Comparison of ENCODE assay signal across 11 cellular contexts in genomic region chrX:150704030-150704613, GRCh38. TPM values are rescaled to one million over a fixed set of nuclear protein-coding genes. Genes with fewer than 3 reads are reported as not detected.
DNase-seq lines count a peak whose midpoint lies in the region; ATAC-seq, FAIRE-seq and TF ChIP-seq lines count a peak whose summit lies in the region.
"Had no signal": no experiment of that assay in that cellular context is flagged by ENCODE, and none has a peak within 500 bp of the region (broad histone marks: within the 10 kb centered on the region; RNA-seq: fewer than 3 reads in every experiment).

No MANE protein-coding gene starts in this region.

- H3K4me3 ChIP-seq in coronary artery (no peak overlapping the region), trophoblast cell (ENCODE audit: low read depth, low read length) (no peak overlapping the region)
- H3K4me3 ChIP-seq: sigmoid colon had no signal

- WGBS in trophoblast cell (ENCODE audit: extremely low coverage, insufficient coverage, insufficient read length) = no CpG with 5 or more reads among the region's 3 CpGs

- H3K36me3 Mint-ChIP-seq in T-helper 2 cell treated with Interferon-gamma antibody and Interleukin-4, amounts not matched to agents 5 μg/mL and 100 μg/mL, for 36 hours (ENCODE audit: low read depth) = peaks cover 35% of the 10 kb centered on the region
- peaks cover 2% of the 10 kb centered on the region for H3K36me3 Mint-ChIP-seq in T-helper 17 cell (ENCODE audit: low read depth)

- no peak overlapping the region for H2AK5ac ChIP-seq in trophoblast cell (ENCODE audit: low read length)

- H3K4me2 ChIP-seq in trophoblast cell (ENCODE audit: low read length) = no peak overlapping the region

- H3K23ac ChIP-seq in trophoblast cell (ENCODE audit: low read length) = no peak overlapping the region

- no peak overlapping the region for H2BK120ac ChIP-seq in trophoblast cell (ENCODE audit: insufficient read depth, low read length, poor library complexity)

- H2BK12ac ChIP-seq in trophoblast cell (ENCODE audit: low read length) = no peak overlapping the region

- no peaks in the 10 kb centered on the region for H3K27me3 Mint-ChIP-seq in T-helper 2 cell treated with Interferon-gamma antibody and Interleukin-4, amounts not matched to agents 5 μg/mL and 100 μg/mL, for 36 hours (ENCODE audit: low read depth)
- H3K27me3 Mint-ChIP-seq in T-helper 17 cell = no peaks in the 10 kb centered on the region

- no peaks in the 10 kb centered on the region for H3K79me1 ChIP-seq in trophoblast cell (ENCODE audit: low read length)

- no peak overlapping the region for H3K4me3 Mint-ChIP-seq in T-helper 2 cell treated with Interferon-gamma antibody and Interleukin-4, amounts not matched to agents 5 μg/mL and 100 μg/mL, for 36 hours
- H3K4me3 Mint-ChIP-seq in T-helper 17 cell = no peak overlapping the region

- no peak overlapping the region for H3K14ac ChIP-seq in trophoblast cell (ENCODE audit: low read length)

- no peak overlapping the region for H2AFZ ChIP-seq in trophoblast cell (ENCODE audit: insufficient read depth, low read length, poor library complexity)

- H3K4me1 Mint-ChIP-seq in T-helper 2 cell treated with Interferon-gamma antibody and Interleukin-4, amounts not matched to agents 5 μg/mL and 100 μg/mL, for 36 hours (ENCODE audit: low read depth) = peaks cover 15% of the 10 kb centered on the region
- peaks cover 23% of the 10 kb centered on the region for H3K4me1 Mint-ChIP-seq in T-helper 17 cell

- H3K4ac ChIP-seq in trophoblast cell (ENCODE audit: low read depth, low read length) = no peak overlapping the region

- H3K27me3 ChIP-seq in trophoblast cell (ENCODE audit: insufficient read depth, low read length) = no peaks in the 10 kb centered on the region
- H3K27me3 ChIP-seq: sigmoid colon had no signal

- no peak overlapping the region for H2BK5ac ChIP-seq in trophoblast cell (ENCODE audit: low read depth, low read length, poor library complexity)

- no peak for FAIRE-seq in urothelium cell line (lab: Jason Lieb, UNC)

- peaks cover 2 to 4% of the 10 kb centered on the region in 2 experiments for H3K36me3 ChIP-seq in trophoblast cell (ENCODE audit: control insufficient read depth in 1 of 2, insufficient read depth in 2 of 2, low read length in 2 of 2)
- H3K36me3 ChIP-seq: sigmoid colon had no signal

- H3K9ac ChIP-seq in trophoblast cell (ENCODE audit: low read length) = no peak overlapping the region

- ATAC-seq in T-helper 17 cell (no peak), GM18868 (IDR thresholded peaks at IDR 0.05; ENCODE audit: unreplicated experiment) (no peak)

- no peaks in the 10 kb centered on the region for H3K9me3 Mint-ChIP-seq in T-helper 2 cell treated with Interferon-gamma antibody and Interleukin-4, amounts not matched to agents 5 μg/mL and 100 μg/mL, for 36 hours

- H3K4me1 ChIP-seq in trophoblast cell (ENCODE audit: control insufficient read depth in 1 of 2, insufficient read depth in 2 of 2, low read length in 2 of 2) = no peaks in the 10 kb centered on the region
- H3K4me1 ChIP-seq: sigmoid colon had no signal

- no peak overlapping the region for H4K8ac ChIP-seq in trophoblast cell (ENCODE audit: low read depth, low read length)

- H4K12ac ChIP-seq in trophoblast cell (ENCODE audit: low read depth, low read length) = no peak overlapping the region

- H3K18ac ChIP-seq in trophoblast cell (ENCODE audit: low read length) = no peak overlapping the region

- H3K27ac Mint-ChIP-seq in T-helper 2 cell treated with Interferon-gamma antibody and Interleukin-4, amounts not matched to agents 5 μg/mL and 100 μg/mL, for 36 hours = no peak overlapping the region
- peak overlapping the region; percentile 56 for H3K27ac Mint-ChIP-seq in T-helper 17 cell

- DNase-seq in T-helper 2 cell treated with Interferon-gamma antibody and Interleukin-4, amounts not matched to agents 5 μg/mL and 100 μg/mL, for 36 hours (ENCODE audit: low spot score) = peak; percentile 35
- DNase-seq in T-helper 2 cell (no peak), T-helper 17 cell (no peak), coronary artery (ENCODE audit: low spot score) (no peak), trophoblast cell (peak; percentile 43 to 69), NOMO-1 (lab: John Stamatoyannopoulos, UW; ENCODE audit: unreplicated experiment in 2 of 2) (no peak), urothelium cell line (ENCODE audit: low spot score) (no peak)
- DNase-seq: effector CD4-positive, alpha-beta T cell; sigmoid colon had no signal

- no peak for TF ChIP-seq CTCF in coronary artery (IDR thresholded peaks at IDR 0.05)

- H4K91ac ChIP-seq in trophoblast cell (ENCODE audit: low read depth, low read length) = no peak overlapping the region

- H3K9me3 ChIP-seq in T-helper 17 cell (ENCODE audit: control insufficient read depth, low read length, poor library complexity, severe bottlenecking) (no peaks in the 10 kb centered on the region), trophoblast cell (ENCODE audit: insufficient read depth, low read depth, low read length) (no peaks in the 10 kb centered on the region)
- H3K9me3 ChIP-seq: sigmoid colon had no signal

- no peaks in the 10 kb centered on the region for H3K79me2 ChIP-seq in trophoblast cell (ENCODE audit: control insufficient read depth, insufficient read depth, low read length, poor library complexity)

- H3K27ac ChIP-seq in coronary artery (peak overlapping the region; percentile 66 to 72), trophoblast cell (ENCODE audit: low read depth, low read length) (no peak overlapping the region)
- H3K27ac ChIP-seq: 22Rv1, sigmoid colon had no signal

RNA-seq across cellular contexts. Expression of gene MTMR1, which starts 10.9 kb away (rescaled TPM):
- 10 to 100 TPM; 40.3 to 45.6 TPM for total RNA-seq in T-helper 17 cell
- polyA plus RNA-seq in trophoblast cell (2013) = 16.7 and 17.9 TPM in 2 replicates

Comparison
In these comparisons a context has a peak if more than half of its experiments do, and no peak if none do; other contexts are left out.
1. DNase-seq: peak in T-helper 2 cell treated with Interferon-gamma antibody and Interleukin-4, amounts not matched to agents 5 μg/mL and 100 μg/mL, for 36 hours (single experiment) and trophoblast cell (2 of 2); none in T-helper 2 cell (0 of 5), T-helper 17 cell (0 of 3), coronary artery (single experiment), NOMO-1 (0 of 2) and urothelium cell line (single experiment).